19 cellular contexts compared by ENCODE assay signal in the genomic region with DNA sequence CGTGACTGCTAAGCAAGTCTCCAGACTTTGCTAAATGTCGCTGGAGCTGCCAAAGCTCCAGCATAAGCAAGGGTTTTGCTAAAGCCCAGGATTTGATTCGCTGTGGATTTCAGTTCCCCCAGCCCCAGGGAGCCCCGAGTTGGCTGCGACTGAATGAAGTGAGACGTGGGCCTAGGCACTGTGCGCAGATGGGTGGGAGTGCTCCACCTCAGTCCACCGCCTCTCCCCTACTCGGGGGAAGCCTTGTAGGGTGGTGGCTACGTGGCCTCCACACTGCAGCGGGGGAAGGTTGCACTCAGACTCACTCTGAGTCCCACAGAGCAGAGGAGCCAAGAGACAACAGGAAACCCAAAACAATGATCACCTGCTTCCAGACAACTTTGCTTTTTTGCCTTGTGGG.
DNase-seq lines count a peak whose midpoint lies in the region; ATAC-seq, FAIRE-seq and TF ChIP-seq lines count a peak whose summit lies in the region.
"Had no signal": no experiment of that assay in that cellular context is flagged by ENCODE, and none has a peak within 500 bp of the region (broad histone marks: within the 10 kb centered on the region; RNA-seq: fewer than 3 reads in every experiment).

No MANE protein-coding gene starts in this region.

- peaks cover 3% of the 10 kb centered on the region for H3K27me3 Mint-ChIP-seq in H9 (ENCODE audit: low read depth)

- ATAC-seq in IMR-90 (ENCODE audit: low read depth), result no peak
- ATAC-seq in GM18861 (IDR thresholded peaks at IDR 0.05; ENCODE audit: unreplicated experiment), result no peak

- H3K23me2 ChIP-seq in H9 (ENCODE audit: insufficient read length, low read depth, low read length, poor library complexity, severe bottlenecking), result no peaks in the 10 kb centered on the region
- no peaks in the 10 kb centered on the region for H3K23me2 ChIP-seq in H1 (ENCODE audit: low read depth, low read length)

- no peak overlapping the region for H4K91ac ChIP-seq in H9 (ENCODE audit: insufficient read length, low read depth, low read length)
- H4K91ac ChIP-seq in IMR-90 (ENCODE audit: insufficient read depth, low read depth, low read length), result no peak overlapping the region
- H4K91ac ChIP-seq in H1 (replicated peaks; ENCODE audit: insufficient read length, low read length), result no peak overlapping the region

- no TSS peak for BruUV-seq in IMR-90 (replicated peaks; lab: Mats Ljungman, UMichigan)

- POLR2A ChIA-PET in IMR-90 (lab: Charles Lee; ENCODE audit: unreplicated experiment), result no interaction called here
- POLR2A ChIA-PET in H1 (lab: Charles Lee; ENCODE audit: partially characterized antibody), result no interaction called here

- no peaks in the 10 kb centered on the region for H3K9me3 Mint-ChIP-seq in H9
- H3K9me3 Mint-ChIP-seq: CD4-positive, alpha-beta T cell had no signal

- H2BK20ac ChIP-seq in H9 (ENCODE audit: low read depth, low read length, poor library complexity, severe bottlenecking) (no peak overlapping the region), IMR-90 (ENCODE audit: low read depth, low read length) (no peak overlapping the region), H1 (ENCODE audit: low read length) (no peak overlapping the region)

- no CpG with 5 or more reads among the region's 11 CpGs for WGBS in H9 (ENCODE audit: extremely low coverage, insufficient read length, low lambda C conversion rate)
- 40% methylated on average over 1 of the region's 11 CpGs; no CpG with 5 or more reads in 1 of the 2 experiments for WGBS in IMR-90 (ENCODE audit: extremely low coverage in 2 of 2, insufficient read length in 1 of 2), 2 experiments
- WGBS in H1 (ENCODE audit: extremely low coverage in 1 of 2, insufficient coverage in 1 of 2, insufficient read length in 1 of 2, insufficient replicate concordance in 2 of 2, low coverage in 1 of 2, low lambda C conversion rate in 2 of 2, missing lambda C conversion rate in 1 of 2), 2 experiments, result 95% methylated on average over 11 of the region's 11 CpGs; no CpG with 5 or more reads in 1 of the 2 experiments
- WGBS in stomach, 5 donors, result 76 to 88% (median 83%) methylated on average over 11 of the region's 11 CpGs

- H3K4me3 Mint-ChIP-seq in H9, result no peak overlapping the region
- H3K4me3 Mint-ChIP-seq: CD4-positive, alpha-beta T cell had no signal

- H3K4me3 ChIP-seq in IMR-90 (ENCODE audit: insufficient read depth, low read depth, low read length), result no peak overlapping the region
- H3K4me3 ChIP-seq in H1 (ENCODE audit: extremely low read depth in 1 of 4, insufficient read depth in 2 of 4, low read depth in 3 of 4, low read length in 4 of 4), result no peak overlapping the region
- no peak overlapping the region for H3K4me3 ChIP-seq in stomach

- TF ChIP-seq POLR2A in IMR-90 (IDR thresholded peaks at IDR 0.05; ENCODE audit: low read depth, low read length), result no peak
- no peak for TF ChIP-seq POLR2A in H1 (IDR thresholded peaks at IDR 0.05; ENCODE audit: control extremely low read depth in 1 of 2, low read depth in 2 of 2, low read length in 2 of 2)
- TF ChIP-seq POLR2A in stomach (IDR thresholded peaks at IDR 0.05), result no peak

- H3K79me1 ChIP-seq in H9 (ENCODE audit: insufficient read depth, low read depth, low read length, poor library complexity, severe bottlenecking), result no peaks in the 10 kb centered on the region
- H3K79me1 ChIP-seq in IMR-90 (ENCODE audit: low read depth in 1 of 2, low read length in 2 of 2), result no peaks in the 10 kb centered on the region
- H3K79me1 ChIP-seq in H1 (ENCODE audit: low read depth, low read length), result no peaks in the 10 kb centered on the region

- H3K4ac ChIP-seq in H9 (ENCODE audit: low read depth, low read length) (no peak overlapping the region), IMR-90 (ENCODE audit: low read depth, low read length) (no peak overlapping the region), H1 (replicated peaks; ENCODE audit: insufficient read length, low read depth, low read length) (no peak overlapping the region)

- no peak overlapping the region for H2AK9ac ChIP-seq in IMR-90 (replicated peaks; ENCODE audit: low read depth, low read length, poor library complexity)

- no peak for TF ChIP-seq RAD21 in IMR-90 (IDR thresholded peaks at IDR 0.05; ENCODE audit: low read length)
- no peak for TF ChIP-seq RAD21 in H1 (IDR thresholded peaks at IDR 0.05 in 1 of 2, conservative IDR thresholded peaks at IDR 0.05 in 1 of 2; ENCODE audit: low read depth in 2 of 2, low read length in 2 of 2)

- H2BK12ac ChIP-seq in H9 (ENCODE audit: insufficient read length, low read depth, low read length), result no peak overlapping the region
- peak overlapping the region; percentile 60; the same call in 1 of the 2 replicates for H2BK12ac ChIP-seq in H1 (ENCODE audit: low read depth, low read length)

- no peak overlapping the region for H3K18ac ChIP-seq in H9 (ENCODE audit: insufficient read length, low read depth, low read length)
- no peak overlapping the region for H3K18ac ChIP-seq in IMR-90 (ENCODE audit: low read depth, low read length)
- no peak overlapping the region; the same call in 1 of the 2 replicates for H3K18ac ChIP-seq in H1 (ENCODE audit: extremely low read depth, low read length)

- H3K36me3 Mint-ChIP-seq in H9 (ENCODE audit: insufficient read depth in 1 of 3, low read depth in 3 of 3), result no peaks in the 10 kb centered on the region

- dilution Hi-C loops in IMR-90 (cut with HindIII; ENCODE audit: low sequenced_read_pairs, unreplicated experiment), result no loop called here

- in situ Hi-C loops in IMR-90 (cut with MboI; ENCODE audit: low sequenced_read_pairs), result no loop called here

- H3K9ac ChIP-seq in H9 (ENCODE audit: extremely low read depth, insufficient read length, low read length) (no peak overlapping the region), IMR-90 (ENCODE audit: low read depth, low read length) (no peak overlapping the region), H1 (replicated peaks in 1 of 4; ENCODE audit: extremely low read depth in 1 of 4, low read depth in 3 of 4, low read length in 3 of 4) (no peak overlapping the region)

- no peak for TF ChIP-seq EP300 in H1 (IDR thresholded peaks at IDR 0.05; ENCODE audit: borderline replicate concordance in 1 of 2, low read depth in 2 of 2, low read length in 2 of 2)
- no peak for TF ChIP-seq EP300 in stomach (IDR thresholded peaks at IDR 0.05)

- TF ChIP-seq CTCF in H9 (conservative IDR thresholded peaks at IDR 0.05) (no peak), IMR-90 (conservative IDR thresholded peaks at IDR 0.05; ENCODE audit: low read depth, low read length) (no peak), H1 (IDR thresholded peaks at IDR 0.05; ENCODE audit: control extremely low read depth in 1 of 3, insufficient read depth in 1 of 3, low read depth in 1 of 3, low read length in 3 of 3) (no peak), stomach (IDR thresholded peaks at IDR 0.05) (no peak)

- no peak for FAIRE-seq in H1 (lab: Jason Lieb, UNC)
- FAIRE-seq: A204.1, GM12892, GM18507 had no signal

- no peaks in the 10 kb centered on the region for H3K79me2 ChIP-seq in H9 (ENCODE audit: insufficient read depth, low read length)
- no peaks in the 10 kb centered on the region for H3K79me2 ChIP-seq in H1 (ENCODE audit: control insufficient read depth in 1 of 2, insufficient read depth in 2 of 2, low read length in 2 of 2)

- no peak overlapping the region for H3K4me2 ChIP-seq in H9 (ENCODE audit: insufficient read depth, insufficient read length, low read length)
- H3K4me2 ChIP-seq in IMR-90 (ENCODE audit: low read depth, low read length), result no peak overlapping the region
- H3K4me2 ChIP-seq in H1 (ENCODE audit: insufficient read depth in 1 of 2, low read depth in 2 of 2, low read length in 2 of 2), result no peak overlapping the region

- CTCF ChIA-PET in IMR-90 (lab: Yijun Ruan, JAX) (no interaction called here), H1 (lab: Charles Lee; ENCODE audit: partially characterized antibody) (no interaction called here)

- DNase-seq in H9, result peak; percentile 23
- DNase-seq in IMR-90, result no peak
- DNase-seq in H1 (ENCODE audit: low read depth in 1 of 2, low spot score in 2 of 2), result no peak
- peak; percentile 42 for DNase-seq in posterior vena cava (ENCODE audit: low spot score)
- DNase-seq in NCI-H187 treated with DMSO at 0.1 percent for 48 hours (lab: John Stamatoyannopoulos, UW), result no peak
- no peak for DNase-seq in stomach
- no peak for DNase-seq in AG08396 (ENCODE audit: low spot score)
- DNase-seq: ACHN; AML-193; CD4-positive, alpha-beta T cell; DMS153; DMS79; GDM1; HCEC 1CT had no signal

- H3K4me1 Mint-ChIP-seq in H9, result peaks cover 18 to 27% of the 10 kb centered on the region in 2 experiments

- no peak overlapping the region for H3K56ac ChIP-seq in H9 (ENCODE audit: insufficient read length, low read depth, low read length)
- no peak overlapping the region for H3K56ac ChIP-seq in IMR-90 (ENCODE audit: extremely low read depth, insufficient read depth, low read length)
- no peak overlapping the region for H3K56ac ChIP-seq in H1 (replicated peaks; ENCODE audit: insufficient read length, low read depth, low read length)

- no peak overlapping the region for H3T11ph ChIP-seq in H9 (ENCODE audit: low read length)

- H3K36me3 ChIP-seq in IMR-90 (ENCODE audit: control insufficient read depth, insufficient read depth, low read length) (no peaks in the 10 kb centered on the region), H1 (ENCODE audit: control insufficient read depth in 2 of 4, insufficient read depth in 4 of 4, low read length in 3 of 4) (no peaks in the 10 kb centered on the region), stomach (no peaks in the 10 kb centered on the region)

- H4K20me1 ChIP-seq in H9 (ENCODE audit: control insufficient read depth, insufficient read depth, insufficient read length) (no peaks in the 10 kb centered on the region), IMR-90 (ENCODE audit: insufficient read depth, low read length) (no peaks in the 10 kb centered on the region), H1 (replicated peaks in 1 of 2; ENCODE audit: control insufficient read depth in 1 of 2, insufficient read depth in 2 of 2, low read length in 2 of 2) (no peaks in the 10 kb centered on the region)

- H4K5ac ChIP-seq in H9 (ENCODE audit: insufficient read length, low read depth, low read length), result no peak overlapping the region
- no peak overlapping the region for H4K5ac ChIP-seq in IMR-90 (ENCODE audit: low read depth, low read length)
- H4K5ac ChIP-seq in H1 (ENCODE audit: insufficient read length, low read depth, low read length), result no peak overlapping the region

- no peak overlapping the region for H3K14ac ChIP-seq in H9 (ENCODE audit: insufficient read depth, low read length)
- H3K14ac ChIP-seq in IMR-90 (replicated peaks; ENCODE audit: low read depth, low read length), result no peak overlapping the region
- no peak overlapping the region for H3K14ac ChIP-seq in H1 (ENCODE audit: insufficient read length)

- H3K27ac ChIP-seq in H9 (ENCODE audit: insufficient read length, low read depth, low read length) (no peak overlapping the region), IMR-90 (ENCODE audit: insufficient read depth, low read length) (no peak overlapping the region), H1 (ENCODE audit: low read depth, low read length) (no peak overlapping the region), stomach (no peak overlapping the region)
- H3K27ac ChIP-seq: C4-2B had no signal

- H2BK5ac ChIP-seq in H9 (ENCODE audit: insufficient read length, low read length) (no peak overlapping the region), IMR-90 (ENCODE audit: low read depth, low read length, poor library complexity, severe bottlenecking) (no peak overlapping the region), H1 (ENCODE audit: low read depth, low read length) (no peak overlapping the region)

- H4K8ac ChIP-seq in H9 (replicated peaks; ENCODE audit: insufficient read length, low read depth, low read length) (no peak overlapping the region), IMR-90 (ENCODE audit: low read depth in 2 of 2, low read length in 2 of 2) (no peak overlapping the region), H1 (ENCODE audit: extremely low read depth, insufficient read depth, low read length) (no peak overlapping the region; the same call in 1 of the 2 replicates)

- H3K23ac ChIP-seq in H9 (ENCODE audit: insufficient read length, low read depth, low read length) (no peak overlapping the region), IMR-90 (ENCODE audit: low read depth, low read length) (no peak overlapping the region), H1 (ENCODE audit: insufficient read length) (no peak overlapping the region)

- H3K9me3 ChIP-seq in H9 (ENCODE audit: control insufficient read depth, low read depth, low read length) (no peaks in the 10 kb centered on the region), IMR-90 (ENCODE audit: control insufficient read depth, insufficient read depth, low read length) (no peaks in the 10 kb centered on the region), H1 (ENCODE audit: insufficient read depth in 2 of 2, low read depth in 1 of 2, low read length in 1 of 2) (no peaks in the 10 kb centered on the region), stomach (no peaks in the 10 kb centered on the region)

- H2AFZ ChIP-seq in H9 (ENCODE audit: low read length) (no peak overlapping the region), IMR-90 (replicated peaks; ENCODE audit: low read length, poor library complexity) (peak overlapping the region; percentile 11), H1 (ENCODE audit: low read length) (no peak overlapping the region)

- H3K27me3 ChIP-seq in H9 (ENCODE audit: insufficient read depth, low read length) (no peaks in the 10 kb centered on the region), IMR-90 (ENCODE audit: control insufficient read depth, insufficient read depth, low read length) (no peaks in the 10 kb centered on the region), H1 (replicated peaks in 1 of 4; ENCODE audit: control insufficient read depth in 3 of 4, extremely low read depth in 1 of 4, insufficient read depth in 3 of 4, low read length in 3 of 4) (no peaks in the 10 kb centered on the region; a peak in 1 of 7 replicates), stomach (no peaks in the 10 kb centered on the region)

- H3K4me1 ChIP-seq in H9 (ENCODE audit: insufficient read depth, low read length) (0 out of 2 replicates have a peak, but pooled peaks cover 1% of the 10 kb centered on the region), IMR-90 (ENCODE audit: control insufficient read depth, insufficient read depth, low read length) (peaks cover 2% of the 10 kb centered on the region; the same call in 1 of the 2 replicates), H1 (replicated peaks in 1 of 4; ENCODE audit: control insufficient read depth in 3 of 4, insufficient read depth in 4 of 4, low read length in 3 of 4) (peaks cover 0 to 11% (median 6%) of the 10 kb centered on the region in 4 experiments; a peak in 5 of 7 replicates), stomach (no peaks in the 10 kb centered on the region)

- H2BK120ac ChIP-seq in H9 (ENCODE audit: low read depth, low read length, poor library complexity, severe bottlenecking) (no peak overlapping the region), IMR-90 (ENCODE audit: low read depth, low read length) (no peak overlapping the region), H1 (replicated peaks; ENCODE audit: low read depth, low read length) (no peak overlapping the region)

- no peak overlapping the region for H2AK5ac ChIP-seq in H9 (ENCODE audit: insufficient read length, low read length)
- no peak overlapping the region for H2AK5ac ChIP-seq in IMR-90 (ENCODE audit: low read depth, low read length)
- H2AK5ac ChIP-seq in H1 (ENCODE audit: low read depth, low read length), result peak overlapping the region; percentile 53; the same call in 1 of the 2 replicates

- no peaks in the 10 kb centered on the region for H3K9me1 ChIP-seq in IMR-90 (ENCODE audit: insufficient read depth, low read length)

- H2BK15ac ChIP-seq in H9 (ENCODE audit: low read depth, low read length), result no peak overlapping the region
- no peak overlapping the region for H2BK15ac ChIP-seq in IMR-90 (ENCODE audit: low read depth, low read length)
- H2BK15ac ChIP-seq in H1 (ENCODE audit: low read length), result 0 out of 2 replicates have a peak overlapping the region, but pooled peaks have one; percentile 72

- no peak overlapping the region for H3K27ac Mint-ChIP-seq in H9
- H3K27ac Mint-ChIP-seq: CD4-positive, alpha-beta T cell had no signal

- intact Hi-C loops in IMR-90 (cut with micrococcal nuclease), result no loop called here
- intact Hi-C loops in posterior vena cava (cut with DNase I), result no loop called here
- intact Hi-C loops in stomach (cut with DNase I; ENCODE audit: low total_unique reads), result no loop called here

Comparison
In these comparisons a context has a peak if more than half of its experiments do, and no peak if none do; other contexts are left out.
1. DNase-seq: peak in H9 (single experiment) and posterior vena cava (single experiment); none in IMR-90 (single experiment), H1 (0 of 2), NCI-H187 treated with DMSO at 0.1 percent for 48 hours (single experiment), stomach (single experiment) and AG08396 (single experiment).